Comparison of ENCODE assay signal across 23 cellular contexts in genomic region chr18:78364123-78364522, GRCh38.
"Had no signal": no experiment of that assay in that cellular context is flagged by ENCODE, and none has a peak within 500 bp of the region (broad histone marks: within the 10 kb centered on the region; RNA-seq: fewer than 3 reads in every experiment).

No MANE protein-coding gene starts in this region.

- H3K27ac ChIP-seq: colonic mucosa, coronary artery, dorsolateral prefrontal cortex, epithelial cell of prostate, esophagus muscularis mucosa, esophagus squamous epithelium, foreskin keratinocyte, gastrocnemius medialis, gastroesophageal sphincter, heart left ventricle, heart right ventricle had no signal

- DNase-seq: colonic mucosa; cortex of kidney; dermis blood vessel endothelial cell; dorsolateral prefrontal cortex; effector CD4-positive, alpha-beta T cell; effector CD8-positive, alpha-beta T cell; effector memory CD4-positive, alpha-beta T cell; effector memory CD8-positive, alpha-beta T cell; endodermal cell; erythroblast; esophagus squamous epithelium; foreskin fibroblast; foreskin keratinocyte; foreskin melanocyte; gastrocnemius medialis; glutamatergic neuron; head of caudate nucleus; heart left ventricle; heart right ventricle had no signal

- H3K4me3 ChIP-seq: colonic mucosa, coronary artery, dorsolateral prefrontal cortex, esophagus muscularis mucosa, esophagus squamous epithelium, gastrocnemius medialis, gastroesophageal sphincter, heart left ventricle, heart right ventricle had no signal

- H3K9me3 ChIP-seq: colonic mucosa, esophagus squamous epithelium, gastrocnemius medialis had no signal

- H3K36me3 ChIP-seq: colonic mucosa, esophagus muscularis mucosa, esophagus squamous epithelium, gastrocnemius medialis, gastroesophageal sphincter, heart left ventricle, heart right ventricle had no signal

- H3K27me3 ChIP-seq: colonic mucosa, esophagus squamous epithelium, foreskin keratinocyte, gastrocnemius medialis, heart left ventricle had no signal
